Comparison of ENCODE assay signal across 7 cellular contexts in genomic region chr11:841981-842369, GRCh38. TPM values are rescaled to one million over a fixed set of nuclear protein-coding genes. Genes with fewer than 3 reads are reported as not detected.
A peak's percentile ranks its signal among the peaks of the same experiment; 100 is the strongest.
DNase-seq lines count a peak whose midpoint lies in the region; ATAC-seq, FAIRE-seq and TF ChIP-seq lines count a peak whose summit lies in the region.

No MANE protein-coding gene starts in this region.

- H3K36me3 ChIP-seq in GM12878 (ENCODE audit: control insufficient read depth in 2 of 2, insufficient read depth in 2 of 2, low read length in 1 of 2) (peaks cover 0 to 25% of the 10 kb centered on the region in 2 experiments; a peak in 2 of 4 replicates), liver (ENCODE audit: control insufficient read depth in 4 of 4, insufficient read depth in 3 of 4, low read depth in 1 of 4, low read length in 3 of 4) (peaks cover 5 to 26% (median 10%) of the 10 kb centered on the region in 4 donors)

- H3K27ac ChIP-seq in GM12878 (ENCODE audit: control insufficient read depth, insufficient read depth), result peak overlapping the region; percentile 90
- peak overlapping the region; percentile 76 to 90 for H3K27ac ChIP-seq in liver (ENCODE audit: low read depth in 1 of 2, low read length in 2 of 2)

- H3K27ac Mint-ChIP-seq in type B pancreatic cell, result peak overlapping the region; percentile 76

- CTCF ChIA-PET in GM12878 (lab: Yijun Ruan, JAX), result no interaction called here

- H3K36me3 Mint-ChIP-seq in type B pancreatic cell, result no peaks in the 10 kb centered on the region

- under 1% methylated on average over 24 of the region's 27 CpGs for WGBS in GM12878 (ENCODE audit: insufficient coverage, insufficient replicate concordance, low lambda C conversion rate, missing lambda C conversion rate)
- WGBS in liver, result under 1% methylated on average over 27 of the region's 27 CpGs

- TF ChIP-seq POLR2A in GM12878 (IDR thresholded peaks at IDR 0.05; ENCODE audit: low read depth, low read length), result no peak

- H3K4me3 ChIP-seq in GM12878 (peak overlapping the region; percentile 96), liver (ENCODE audit: low read depth in 1 of 3, low read length in 3 of 3) (peak overlapping the region; percentile 96 to 100 (median 97))

- H2AFZ ChIP-seq in GM12878 (ENCODE audit: control insufficient read depth, low read depth, low read length), result peak overlapping the region; percentile 98

- no peaks in the 10 kb centered on the region; the same call in 1 of the 2 replicates for H4K20me1 ChIP-seq in GM12878 (ENCODE audit: control insufficient read depth, insufficient read depth)

- POLR2A ChIA-PET in GM12878 (lab: Charles Lee), result interaction anchor here (4.0 kb wide), 1 partner anchor 12 kb away, joined by 21 read pairs; no protein-coding TSS in a partner anchor

- H3K27me3 ChIP-seq in GM12878 (replicated peaks in 1 of 2; ENCODE audit: control insufficient read depth in 2 of 2, insufficient read depth in 2 of 2, low read length in 1 of 2), result no peaks in the 10 kb centered on the region
- no peaks in the 10 kb centered on the region for H3K27me3 ChIP-seq in liver (ENCODE audit: control insufficient read depth in 4 of 4, insufficient read depth in 4 of 4, low read length in 3 of 4)

- H3K4me1 ChIP-seq in GM12878 (ENCODE audit: control insufficient read depth, insufficient read depth, low read length) (peaks cover 15% of the 10 kb centered on the region), liver (ENCODE audit: control insufficient read depth in 4 of 4, insufficient read depth in 4 of 4, low read length in 3 of 4) (peaks cover 22 to 58% (median 35%) of the 10 kb centered on the region in 4 donors)

- intact Hi-C loops in GM12878 (cut with micrococcal nuclease; ENCODE audit: unreplicated experiment), result loop anchor here (5.0 kb wide), 1 partner anchor 70 kb away; the partner anchor contains the start of gene CHID1

- DNase-seq in GM12878 (ENCODE audit: low read depth, low spot score) (no peak), type B pancreatic cell (ENCODE audit: extremely low spot score, unreplicated experiment) (no peak)
- DNase-seq in stimulated activated naive CD4-positive, alpha-beta T cell (lab: John Stamatoyannopoulos, UW), result no peak
- no peak for DNase-seq in activated CD8-positive, alpha-beta memory T cell treated with anti-CD3 and anti-CD28 coated beads, Interleukin-2, amount 50 U/mL, for 48 hours

- H3K9ac ChIP-seq in GM12878 (ENCODE audit: control insufficient read depth, insufficient read depth, low read length) (peak overlapping the region; percentile 91), liver (ENCODE audit: low read depth in 1 of 2, low read length in 2 of 2) (peak overlapping the region; percentile 69 to 89)

- no peaks in the 10 kb centered on the region for H3K9me3 Mint-ChIP-seq in type B pancreatic cell

- BruUV-seq in GM12878 (replicated peaks; lab: Mats Ljungman, UMichigan), result TSS peak; percentile 78

- no peak for TF ChIP-seq EP300 in GM12878 (IDR thresholded peaks at IDR 0.05; ENCODE audit: borderline replicate concordance in 1 of 2, control insufficient read depth in 1 of 2, low read depth in 2 of 2, low read length in 2 of 2)

- ATAC-seq in GM19397 (IDR thresholded peaks at IDR 0.05; ENCODE audit: unreplicated experiment) (peak; percentile 26), HG03520 (IDR thresholded peaks at IDR 0.05; ENCODE audit: unreplicated experiment) (peak; percentile 25), GM12878 (peak; percentile 50)

- H3K79me2 ChIP-seq in GM12878 (ENCODE audit: control insufficient read depth, insufficient read depth, low read length), result peaks cover 20% of the 10 kb centered on the region

- H3K4me1 Mint-ChIP-seq in type B pancreatic cell (ENCODE audit: unreplicated experiment), result peaks cover 21% of the 10 kb centered on the region

- SMC1A ChIA-PET in GM12878 (lab: Charles Lee; ENCODE audit: uncharacterized antibody, unreplicated experiment), result interaction anchor here (1.4 kb wide), 1 partner anchor 22 kb away, joined by 5 read pairs; no protein-coding TSS in a partner anchor

- TF ChIP-seq RAD21 in GM12878 (IDR thresholded peaks at IDR 0.05; ENCODE audit: insufficient read depth, low read depth, low read length) (no peak), liver (IDR thresholded peaks at IDR 0.05) (no peak)

- no peaks in the 10 kb centered on the region for H3K9me3 ChIP-seq in GM12878 (replicated peaks; ENCODE audit: control insufficient read depth, insufficient read depth, low read length)
- H3K9me3 ChIP-seq in liver (ENCODE audit: control insufficient read depth in 4 of 4, low read length in 3 of 4), result no peaks in the 10 kb centered on the region

- peak overlapping the region; percentile 88 for H3K4me3 Mint-ChIP-seq in type B pancreatic cell

- no peak for TF ChIP-seq CTCF in GM12878 (IDR thresholded peaks at IDR 0.05 in 2 of 3, conservative IDR thresholded peaks at IDR 0.05 in 1 of 3; ENCODE audit: control insufficient read depth in 2 of 3, extremely low read depth in 1 of 3, insufficient read depth in 1 of 3, low read depth in 3 of 3, low read length in 3 of 3)
- no peak for TF ChIP-seq CTCF in liver (IDR thresholded peaks at IDR 0.05; ENCODE audit: low read depth, low read length, missing input control)
- TF ChIP-seq CTCF in type B pancreatic cell (conservative IDR thresholded peaks at IDR 0.05), result no peak

- RAD21 ChIA-PET in GM12878 (lab: Charles Lee; ENCODE audit: unreplicated experiment), result no interaction called here

- no peak for FAIRE-seq in GM12878 (lab: Jason Lieb, UNC)

- in situ Hi-C loops in GM12878 (cut with MboI), result loop anchor here (10.0 kb wide), 2 partner anchors 213 to 1013 kb away; partner anchors contain the start of gene LSP1

- H3K4me2 ChIP-seq in GM12878 (ENCODE audit: control insufficient read depth, insufficient read depth), result peak overlapping the region; percentile 95

- H3K27me3 Mint-ChIP-seq in type B pancreatic cell, result no peaks in the 10 kb centered on the region

RNA-seq across cellular contexts. Expression of gene POLR2L, which starts 0.4 kb away (rescaled TPM):
- total RNA-seq in GM12878 (2013; cell fraction: nucleolus; rRNA removed), result 10.3 and 15.3 TPM in 2 replicates
- 366 and 432 TPM in 2 replicates for total RNA-seq in GM12878 (2014; rRNA removed)
- total RNA-seq in GM12878 (2014; rRNA removed; fragmentation: Illumina TruSeq; extraction: Trizol), result 60.2 and 68.7 TPM in 2 replicates
- total RNA-seq in GM12878 (2021), result 133 and 137 TPM in 2 replicates
- 11.2 TPM for polyA plus RNA-seq in GM12878 (2011; ENCODE audit: low read depth)
- 13.7 and 44.2 TPM in 2 replicates for polyA plus RNA-seq in GM12878 (2011; rRNA removed)
- 76.2 and 168 TPM in 2 replicates for polyA plus RNA-seq in GM12878 (2011; cell fraction: cytosol; rRNA removed)
- 129 and 164 TPM in 2 replicates for polyA plus RNA-seq in GM12878 (2011; cell fraction: nucleus; rRNA removed)
- polyA plus RNA-seq in GM12878 (2012), result 136 and 240 TPM in 2 replicates
- polyA plus RNA-seq in GM12878 (2014; fragmentation: Illumina TruSeq; extraction: Trizol), result 2.2 and 23.1 TPM in 2 replicates
- polyA plus RNA-seq in GM12878 (2014; fragmentation: Nextera tagmentation; extraction: Ambion mirVana), result 100 to 1,000 TPM in 1 of 2 experiments, 10 to 100 TPM in 1; 68.8 to 117 TPM
- polyA plus RNA-seq in GM12878 (2014; rRNA removed), result 318 and 463 TPM in 2 replicates
- polyA plus RNA-seq in GM12878 (2016; fragmentation: Nextera tagmentation; extraction: Ambion mirVana), result 100 to 1,000 TPM; 439 to 497 TPM
- polyA minus RNA-seq in GM12878 (2011; rRNA and poly(A)+ RNA removed), result 70.2 and 136 TPM in 2 replicates
- polyA minus RNA-seq in GM12878 (2011; cell fraction: cytosol; rRNA and poly(A)+ RNA removed), result 63.5 and 71.9 TPM in 2 replicates
- 35.2 and 55.4 TPM in 2 replicates for polyA minus RNA-seq in GM12878 (2011; cell fraction: nucleus; rRNA and poly(A)+ RNA removed)
- 10 to 100 TPM; 28.1 to 60.4 TPM for total RNA-seq in liver
- polyA plus RNA-seq in liver, result 100 to 1,000 TPM; 152 to 230 TPM
- 106 and 134 TPM in 2 replicates for total RNA-seq in type B pancreatic cell (ENCODE audit: low replicate concordance)

RNA-seq across cellular contexts. Expression of gene TSPAN4, which starts 0.7 kb away (rescaled TPM):
- total RNA-seq in GM12878 (2013; cell fraction: nucleolus; rRNA removed), result 47.0 and 47.6 TPM in 2 replicates
- 9.3 and 10.1 TPM in 2 replicates for total RNA-seq in GM12878 (2014; rRNA removed)
- 2.3 and 2.7 TPM in 2 replicates for total RNA-seq in GM12878 (2014; rRNA removed; fragmentation: Illumina TruSeq; extraction: Trizol)
- 8.7 and 9.0 TPM in 2 replicates for total RNA-seq in GM12878 (2021)
- 3.5 TPM for polyA plus RNA-seq in GM12878 (2011; ENCODE audit: low read depth)
- polyA plus RNA-seq in GM12878 (2011; rRNA removed), result 6.5 and 13.4 TPM in 2 replicates
- polyA plus RNA-seq in GM12878 (2011; cell fraction: cytosol; rRNA removed), result 22.9 and 34.0 TPM in 2 replicates
- polyA plus RNA-seq in GM12878 (2011; cell fraction: nucleus; rRNA removed), result 75.6 and 100 TPM in 2 replicates
- 6.5 and 6.8 TPM in 2 replicates for polyA plus RNA-seq in GM12878 (2012)
- polyA plus RNA-seq in GM12878 (2014; fragmentation: Illumina TruSeq; extraction: Trizol), result 0.96 TPM in 1 of 2 replicates, not detected in the other
- under 1 TPM in 1 of 2 experiments, not detected in 1; 0.37 TPM for polyA plus RNA-seq in GM12878 (2014; fragmentation: Nextera tagmentation; extraction: Ambion mirVana)
- 11.6 and 14.0 TPM in 2 replicates for polyA plus RNA-seq in GM12878 (2014; rRNA removed)
- 1 to 10 TPM; 7.6 to 8.5 TPM for polyA plus RNA-seq in GM12878 (2016; fragmentation: Nextera tagmentation; extraction: Ambion mirVana)
- polyA minus RNA-seq in GM12878 (2011; rRNA and poly(A)+ RNA removed), result 13.9 and 15.4 TPM in 2 replicates
- polyA minus RNA-seq in GM12878 (2011; cell fraction: cytosol; rRNA and poly(A)+ RNA removed), result 21.0 and 24.9 TPM in 2 replicates
- 10.2 and 15.3 TPM in 2 replicates for polyA minus RNA-seq in GM12878 (2011; cell fraction: nucleus; rRNA and poly(A)+ RNA removed)
- total RNA-seq in liver, result 10 to 100 TPM; 25.2 to 35.6 TPM
- polyA plus RNA-seq in liver, result 10 to 100 TPM; 16.5 to 38.1 TPM
- 12.8 and 43.2 TPM in 2 replicates for total RNA-seq in type B pancreatic cell (ENCODE audit: low replicate concordance)

RNA-seq across cellular contexts. Expression of gene CD151, which starts 9.2 kb away (rescaled TPM):
- 31.6 and 37.0 TPM in 2 replicates for total RNA-seq in GM12878 (2013; cell fraction: nucleolus; rRNA removed)
- total RNA-seq in GM12878 (2014; rRNA removed), result 26.2 and 37.1 TPM in 2 replicates
- total RNA-seq in GM12878 (2014; rRNA removed; fragmentation: Illumina TruSeq; extraction: Trizol), result 11.1 and 17.6 TPM in 2 replicates
- 28.6 and 31.7 TPM in 2 replicates for total RNA-seq in GM12878 (2021)
- polyA plus RNA-seq in GM12878 (2011; ENCODE audit: low read depth), result 11.6 TPM
- polyA plus RNA-seq in GM12878 (2011; rRNA removed), result 19.9 and 39.6 TPM in 2 replicates
- 55.0 and 67.3 TPM in 2 replicates for polyA plus RNA-seq in GM12878 (2011; cell fraction: cytosol; rRNA removed)
- polyA plus RNA-seq in GM12878 (2011; cell fraction: nucleus; rRNA removed), result 150 and 186 TPM in 2 replicates
- polyA plus RNA-seq in GM12878 (2012), result 30.4 and 30.5 TPM in 2 replicates
- 1.5 and 9.4 TPM in 2 replicates for polyA plus RNA-seq in GM12878 (2014; fragmentation: Illumina TruSeq; extraction: Trizol)
- polyA plus RNA-seq in GM12878 (2014; fragmentation: Nextera tagmentation; extraction: Ambion mirVana), result 1 to 10 TPM in 1 of 2 experiments, under 1 TPM in 1; 0.52 to 1.4 TPM
- 40.1 and 41.7 TPM in 2 replicates for polyA plus RNA-seq in GM12878 (2014; rRNA removed)
- polyA plus RNA-seq in GM12878 (2016; fragmentation: Nextera tagmentation; extraction: Ambion mirVana), result 10 to 100 TPM in 1 of 2 experiments, 1 to 10 TPM in 1; 9.4 to 11.7 TPM
- 32.0 and 60.1 TPM in 2 replicates for polyA minus RNA-seq in GM12878 (2011; rRNA and poly(A)+ RNA removed)
- 19.9 and 21.7 TPM in 2 replicates for polyA minus RNA-seq in GM12878 (2011; cell fraction: cytosol; rRNA and poly(A)+ RNA removed)
- polyA minus RNA-seq in GM12878 (2011; cell fraction: nucleus; rRNA and poly(A)+ RNA removed), result 35.8 and 46.4 TPM in 2 replicates
- total RNA-seq in liver, result 100 to 1,000 TPM in 1 of 2 donors, 10 to 100 TPM in 1; 31.6 to 127 TPM
- polyA plus RNA-seq in liver, result 100 to 1,000 TPM; 121 to 264 TPM
- total RNA-seq in type B pancreatic cell (ENCODE audit: low replicate concordance), result 126 and 128 TPM in 2 replicates

RNA-seq across cellular contexts. Expression of gene CRACR2B, which starts 14.3 kb away (rescaled TPM):
- total RNA-seq in GM12878 (2013; cell fraction: nucleolus; rRNA removed), result 19.6 and 20.5 TPM in 2 replicates
- 19.2 and 20.1 TPM in 2 replicates for total RNA-seq in GM12878 (2014; rRNA removed)
- total RNA-seq in GM12878 (2014; rRNA removed; fragmentation: Illumina TruSeq; extraction: Trizol), result 3.0 and 3.7 TPM in 2 replicates
- total RNA-seq in GM12878 (2021), result 29.6 and 32.6 TPM in 2 replicates
- polyA plus RNA-seq in GM12878 (2011; ENCODE audit: low read depth), result 2.2 TPM
- polyA plus RNA-seq in GM12878 (2011; rRNA removed), result 3.3 and 8.8 TPM in 2 replicates
- polyA plus RNA-seq in GM12878 (2011; cell fraction: cytosol; rRNA removed), result 12.4 and 20.6 TPM in 2 replicates
- 217 and 287 TPM in 2 replicates for polyA plus RNA-seq in GM12878 (2011; cell fraction: nucleus; rRNA removed)
- polyA plus RNA-seq in GM12878 (2012), result 8.8 and 10.3 TPM in 2 replicates
- polyA plus RNA-seq in GM12878 (2014; fragmentation: Illumina TruSeq; extraction: Trizol), result 0.43 and 4.4 TPM in 2 replicates
- under 1 TPM; 0.10 to 0.31 TPM for polyA plus RNA-seq in GM12878 (2014; fragmentation: Nextera tagmentation; extraction: Ambion mirVana)
- 33.7 and 44.0 TPM in 2 replicates for polyA plus RNA-seq in GM12878 (2014; rRNA removed)
- 10 to 100 TPM; 16.6 to 17.0 TPM for polyA plus RNA-seq in GM12878 (2016; fragmentation: Nextera tagmentation; extraction: Ambion mirVana)
- 2.9 and 6.7 TPM in 2 replicates for polyA minus RNA-seq in GM12878 (2011; rRNA and poly(A)+ RNA removed)
- polyA minus RNA-seq in GM12878 (2011; cell fraction: cytosol; rRNA and poly(A)+ RNA removed), result 5.2 and 5.9 TPM in 2 replicates
- polyA minus RNA-seq in GM12878 (2011; cell fraction: nucleus; rRNA and poly(A)+ RNA removed), result 26.6 and 33.3 TPM in 2 replicates
- total RNA-seq in liver, result 1 to 10 TPM in 1 of 2 donors, under 1 TPM in 1; 0.14 to 2.8 TPM
- polyA plus RNA-seq in liver, result 1 to 10 TPM; 1.6 to 2.9 TPM
- 10.3 and 19.3 TPM in 2 replicates for total RNA-seq in type B pancreatic cell (ENCODE audit: low replicate concordance)

RNA-seq across cellular contexts. Expression of gene PNPLA2, which starts 23.3 kb away (rescaled TPM):
- total RNA-seq in GM12878 (2013; cell fraction: nucleolus; rRNA removed), result 29.4 and 31.7 TPM in 2 replicates
- total RNA-seq in GM12878 (2014; rRNA removed) (9.3 and 9.8 TPM in 2 replicates), GM12878 (2014; rRNA removed; fragmentation: Illumina TruSeq; extraction: Trizol) (2.5 and 4.2 TPM in 2 replicates), GM12878 (2021) (33.4 and 34.0 TPM in 2 replicates), liver (10 to 100 TPM; 13.7 to 29.1 TPM), type B pancreatic cell (ENCODE audit: low replicate concordance) (47.8 and 55.6 TPM in 2 replicates)
- polyA plus RNA-seq in GM12878 (2011; ENCODE audit: low read depth), result 10.9 TPM
- polyA plus RNA-seq in GM12878 (2011; rRNA removed) (1.7 and 5.1 TPM in 2 replicates), GM12878 (2014; fragmentation: Illumina TruSeq; extraction: Trizol) (1.5 and 6.4 TPM in 2 replicates), GM12878 (2014; fragmentation: Nextera tagmentation; extraction: Ambion mirVana) (under 1 TPM; 0.19 to 0.62 TPM), GM12878 (2014; rRNA removed) (18.3 and 26.5 TPM in 2 replicates), GM12878 (2016; fragmentation: Nextera tagmentation; extraction: Ambion mirVana) (10 to 100 TPM; 15.5 to 16.1 TPM), liver (10 to 100 TPM; 25.3 to 58.9 TPM)
- polyA plus RNA-seq in GM12878 (2011; cell fraction: cytosol; rRNA removed), result 6.0 and 8.6 TPM in 2 replicates
- 225 and 234 TPM in 2 replicates for polyA plus RNA-seq in GM12878 (2011; cell fraction: nucleus; rRNA removed)
- 29.5 and 33.5 TPM in 2 replicates for polyA plus RNA-seq in GM12878 (2012)
- 9.9 and 21.7 TPM in 2 replicates for polyA minus RNA-seq in GM12878 (2011; rRNA and poly(A)+ RNA removed)
- 7.4 and 10.4 TPM in 2 replicates for polyA minus RNA-seq in GM12878 (2011; cell fraction: cytosol; rRNA and poly(A)+ RNA removed)
- polyA minus RNA-seq in GM12878 (2011; cell fraction: nucleus; rRNA and poly(A)+ RNA removed), result 51.3 and 63.1 TPM in 2 replicates
